Comparison of ENCODE assay signal across 27 cellular contexts in the genomic region with DNA sequence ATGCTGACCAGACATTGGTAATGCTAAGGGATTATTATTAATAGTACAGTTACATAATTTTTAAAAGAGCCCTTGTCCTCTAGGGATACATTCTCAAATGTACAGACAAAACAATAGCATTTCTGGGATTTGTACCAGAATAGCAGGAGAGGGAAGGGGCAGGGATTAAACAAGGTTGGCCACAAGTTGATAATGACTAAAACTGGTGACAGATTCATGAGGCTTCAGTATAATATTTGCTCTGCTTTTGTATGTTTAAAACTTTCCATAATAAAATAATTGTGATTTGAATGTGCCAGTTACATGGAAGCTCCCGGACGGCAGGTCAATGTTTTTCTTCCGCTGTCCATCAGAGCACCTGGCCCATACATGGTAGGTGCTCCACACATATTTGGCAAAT. TPM values are rescaled to one million over a fixed set of nuclear protein-coding genes. Genes with fewer than 3 reads are reported as not detected.
"Had no signal": no experiment of that assay in that cellular context is flagged by ENCODE, and none has a peak within 500 bp of the region (broad histone marks: within the 10 kb centered on the region; RNA-seq: fewer than 3 reads in every experiment).

No MANE protein-coding gene starts in this region.

- DNase-seq: activated CD4-positive, alpha-beta T cell treated with anti-CD3 and anti-CD28 coated beads, Interleukin-2, amount 10 ng/mL, durations not matched to agents 24 days and 14 days; activated CD4-positive, alpha-beta T cell treated with anti-CD3 and anti-CD28 coated beads, Interleukin-2, amount 50 U/mL, for 4 hours; activated CD8-positive, alpha-beta T cell treated with anti-CD3 and anti-CD28 coated beads for 36 hours; activated effector memory CD4-positive, alpha-beta T cell treated with anti-CD3 and anti-CD28 coated beads, Interleukin-2, amount 50 U/mL, for 16 hours; activated naive CD4-positive, alpha-beta T cell; activated naive CD4-positive, alpha-beta T cell treated with anti-CD3 and anti-CD28 coated beads, Interleukin-2, amount 50 U/mL, for 16 hours; activated naive CD8-positive, alpha-beta T cell treated with anti-CD3 and anti-CD28 coated beads for 36 hours; activated T-cell treated with anti-CD3 and anti-CD28 coated beads, Interleukin-2, amount 50 U/mL, for 1 hour; activated T-cell treated with anti-CD3 and anti-CD28 coated beads, Interleukin-2, amount 50 U/mL, for 72 hours; amygdala; Karpas-422; NCI-H1105; NCI-H1436; NCI-H1694; NCI-H2029; NCI-H345; NCI-H524 treated with DMSO at 0.1 percent for 48 hours; SHP77; SJCRH30 had no signal

- H3K27ac ChIP-seq: ascending aorta, cardiac muscle cell, SJCRH30, SK-N-MC had no signal

- H3K4me1 Mint-ChIP-seq: activated CD4-positive, alpha-beta T cell treated with anti-CD3 and anti-CD28 coated beads, Interleukin-2, amount 10 ng/mL, durations not matched to agents 24 days and 14 days; activated naive CD8-positive, alpha-beta T cell treated with anti-CD3 and anti-CD28 coated beads for 36 hours; activated T-helper 17 cell treated with anti-CD3 and anti-CD28 coated beads, Interleukin-2, amount 50 U/mL, for 72 hours had no signal

- H3K4me3 Mint-ChIP-seq: activated CD4-positive, alpha-beta T cell treated with anti-CD3 and anti-CD28 coated beads, Interleukin-2, amount 10 ng/mL, durations not matched to agents 24 days and 14 days; activated CD8-positive, alpha-beta T cell treated with anti-CD3 and anti-CD28 coated beads for 36 hours; activated naive CD8-positive, alpha-beta T cell treated with anti-CD3 and anti-CD28 coated beads for 36 hours; activated T-cell treated with anti-CD3 and anti-CD28 coated beads, Interleukin-2, amount 50 U/mL, for 72 hours; activated T-helper 17 cell treated with anti-CD3 and anti-CD28 coated beads, Interleukin-2, amount 50 U/mL, for 72 hours; T-helper 1 cell treated with Interleukin-12 subunit alpha and Interleukin-12 subunit beta and Interleukin-4 antibody, amounts not matched to agents 30 μg/mL and 1 μg/mL, for 36 hours; T-helper 2 cell treated with Interferon-gamma antibody and Interleukin-4, amounts not matched to agents 5 μg/mL and 100 μg/mL, for 36 hours had no signal

- H3K27ac Mint-ChIP-seq: activated CD4-positive, alpha-beta T cell treated with anti-CD3 and anti-CD28 coated beads, Interleukin-2, amount 10 ng/mL, durations not matched to agents 24 days and 14 days; activated CD8-positive, alpha-beta T cell treated with anti-CD3 and anti-CD28 coated beads for 36 hours; activated naive CD8-positive, alpha-beta T cell treated with anti-CD3 and anti-CD28 coated beads for 36 hours; activated T-cell treated with anti-CD3 and anti-CD28 coated beads, Interleukin-2, amount 50 U/mL, for 72 hours; activated T-helper 17 cell treated with anti-CD3 and anti-CD28 coated beads, Interleukin-2, amount 50 U/mL, for 72 hours; T-helper 1 cell treated with Interleukin-12 subunit alpha and Interleukin-12 subunit beta and Interleukin-4 antibody, amounts not matched to agents 30 μg/mL and 1 μg/mL, for 36 hours; T-helper 2 cell treated with Interferon-gamma antibody and Interleukin-4, amounts not matched to agents 5 μg/mL and 100 μg/mL, for 36 hours had no signal

- H3K36me3 Mint-ChIP-seq: activated naive CD8-positive, alpha-beta T cell treated with anti-CD3 and anti-CD28 coated beads for 36 hours had no signal

- H3K9me3 Mint-ChIP-seq: activated CD4-positive, alpha-beta T cell treated with anti-CD3 and anti-CD28 coated beads, Interleukin-2, amount 10 ng/mL, durations not matched to agents 24 days and 14 days; activated CD8-positive, alpha-beta T cell treated with anti-CD3 and anti-CD28 coated beads for 36 hours; activated naive CD8-positive, alpha-beta T cell treated with anti-CD3 and anti-CD28 coated beads for 36 hours; activated T-cell treated with anti-CD3 and anti-CD28 coated beads, Interleukin-2, amount 50 U/mL, for 72 hours; activated T-helper 17 cell treated with anti-CD3 and anti-CD28 coated beads, Interleukin-2, amount 50 U/mL, for 72 hours; T-helper 1 cell treated with Interleukin-12 subunit alpha and Interleukin-12 subunit beta and Interleukin-4 antibody, amounts not matched to agents 30 μg/mL and 1 μg/mL, for 36 hours; T-helper 2 cell treated with Interferon-gamma antibody and Interleukin-4, amounts not matched to agents 5 μg/mL and 100 μg/mL, for 36 hours had no signal

- H3K36me3 ChIP-seq: ascending aorta, cardiac muscle cell, SJCRH30 had no signal

- H3K4me1 ChIP-seq: ascending aorta, SJCRH30 had no signal

- H3K4me3 ChIP-seq: ascending aorta, cardiac muscle cell, SJCRH30, SK-N-MC had no signal

- H3K9me3 ChIP-seq: ascending aorta, SJCRH30 had no signal

- ATAC-seq: activated CD8-positive, alpha-beta T cell treated with anti-CD3 and anti-CD28 coated beads for 36 hours; activated T-cell treated with anti-CD3 and anti-CD28 coated beads, Interleukin-2, amount 50 U/mL, for 72 hours; activated T-helper 17 cell treated with anti-CD3 and anti-CD28 coated beads, Interleukin-2, amount 50 U/mL, for 72 hours; Panc1 had no signal

RNA-seq across cellular contexts. Expression of a gene that starts 27.0 kb away (rescaled TPM):
- total RNA-seq: activated CD4-positive, alpha-beta T cell treated with anti-CD3 and anti-CD28 coated beads, Interleukin-2, amount 10 ng/mL, durations not matched to agents 24 days and 14 days; activated CD8-positive, alpha-beta memory T cell treated with anti-CD3 and anti-CD28 coated beads for 36 hours had no signal
